Comparison of ENCODE assay signal across 28 cellular contexts in the genomic region with DNA sequence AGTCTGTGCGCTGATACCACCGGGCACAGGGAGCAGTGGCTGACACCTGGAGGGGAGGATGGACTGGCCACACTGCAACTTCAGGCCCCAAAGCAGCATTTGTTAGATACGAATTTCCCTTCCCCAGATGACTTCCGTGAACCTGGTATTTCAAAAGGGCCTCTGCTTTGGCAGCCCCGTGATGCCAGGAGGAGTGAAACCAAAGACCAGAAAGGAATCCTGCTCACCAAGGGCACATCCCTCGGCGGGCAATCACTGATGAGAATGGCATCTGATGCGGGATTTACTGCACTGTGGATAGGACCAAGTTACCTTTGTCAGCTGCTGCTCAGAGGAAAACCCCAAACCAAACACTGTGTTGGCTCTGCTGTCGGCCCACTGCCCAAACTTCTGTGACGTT.
"Had no signal": no experiment of that assay in that cellular context is flagged by ENCODE, and none has a peak within 500 bp of the region (broad histone marks: within the 10 kb centered on the region; RNA-seq: fewer than 3 reads in every experiment).

No MANE protein-coding gene starts in this region.

- H3K9me3 ChIP-seq: ascending aorta, right lobe of liver, upper lobe of left lung, vagina had no signal

- H3K27me3 ChIP-seq: ascending aorta, brain microvascular endothelial cell, dorsolateral prefrontal cortex, right lobe of liver, upper lobe of left lung, vagina had no signal

- ATAC-seq: left cardiac atrium; naive thymus-derived CD4-positive, alpha-beta T cell; right lobe of liver; stimulated activated effector memory CD8-positive, alpha-beta T cell treated with anti-CD3 and anti-CD28 coated beads, Interleukin-12 subunit alpha, Interleukin-12 subunit beta, amount 100 ng/mL, for 72 hours had no signal

- H3K36me3 ChIP-seq: ascending aorta, brain microvascular endothelial cell, upper lobe of left lung, vagina had no signal

- H3K27ac ChIP-seq: ascending aorta, brain microvascular endothelial cell, coronary artery, right lobe of liver, upper lobe of left lung, vagina, VCaP had no signal

- DNase-seq: activated CD4-positive, alpha-beta T cell treated with anti-CD3 and anti-CD28 coated beads for 4 hours; activated CD4-positive, alpha-beta T cell treated with anti-CD3 and anti-CD28 coated beads, Interleukin-2, amount 50 U/mL, for 4 hours; activated effector memory CD4-positive, alpha-beta T cell treated with anti-CD3 and anti-CD28 coated beads, Interleukin-2, amount 50 U/mL, for 16 hours; activated naive CD4-positive, alpha-beta T cell treated with anti-CD3 and anti-CD28 coated beads for 36 hours; activated naive CD8-positive, alpha-beta T cell treated with anti-CD3 and anti-CD28 coated beads, Interleukin-2, amount 10 ng/mL, durations not matched to agents 7 days and 5 days; dorsolateral prefrontal cortex; effector memory CD4-positive, alpha-beta T cell; erythroblast; hippocampal formation; left cardiac atrium; naive thymus-derived CD4-positive, alpha-beta T cell; nucleus accumbens; right lobe of liver; small intestine; stimulated activated CD4-positive, alpha-beta T cell treated with anti-CD3 and anti-CD28 coated beads, Interleukin-4, amount 100 ng/mL, for 24 hours; substantia nigra; T-helper 1 cell; upper lobe of left lung had no signal

- H3K4me1 ChIP-seq: ascending aorta, vagina had no signal

- H3K4me3 ChIP-seq: ascending aorta, coronary artery, dorsolateral prefrontal cortex, right lobe of liver, upper lobe of left lung, vagina had no signal

- H3K27ac Mint-ChIP-seq: activated naive CD4-positive, alpha-beta T cell treated with anti-CD3 and anti-CD28 coated beads for 36 hours; activated naive CD8-positive, alpha-beta T cell treated with anti-CD3 and anti-CD28 coated beads, Interleukin-2, amount 10 ng/mL, durations not matched to agents 7 days and 5 days; activated T-helper 1 cell treated with anti-CD3 and anti-CD28 coated beads, Interleukin-12 subunit alpha, Interleukin-12 subunit beta, Interleukin-2, Interleukin-4 antibody, amounts not matched to agents 30 ng/mL and 10 ng/mL and 1 ng/mL, durations not matched to agents 14 hours and 24 hours and 36 hours; mesothelial cell of epicardium; naive thymus-derived CD4-positive, alpha-beta T cell; stimulated activated effector memory CD8-positive, alpha-beta T cell treated with anti-CD3 and anti-CD28 coated beads, Interleukin-12 subunit alpha, Interleukin-12 subunit beta, amount 100 ng/mL, for 72 hours; stimulated activated naive CD8-positive, alpha-beta T cell treated with anti-CD3 and anti-CD28 coated beads, Interleukin-15, Interleukin-2, amounts not matched to agents 100 ng/mL and 50 ng/mL, for 24 hours had no signal

- H3K4me3 Mint-ChIP-seq: activated naive CD4-positive, alpha-beta T cell treated with anti-CD3 and anti-CD28 coated beads for 36 hours; activated naive CD8-positive, alpha-beta T cell treated with anti-CD3 and anti-CD28 coated beads, Interleukin-2, amount 10 ng/mL, durations not matched to agents 7 days and 5 days; activated T-helper 1 cell treated with anti-CD3 and anti-CD28 coated beads, Interleukin-12 subunit alpha, Interleukin-12 subunit beta, Interleukin-2, Interleukin-4 antibody, amounts not matched to agents 30 ng/mL and 10 ng/mL and 1 ng/mL, durations not matched to agents 14 hours and 24 hours and 36 hours; mesothelial cell of epicardium; naive thymus-derived CD4-positive, alpha-beta T cell; stimulated activated effector memory CD8-positive, alpha-beta T cell treated with anti-CD3 and anti-CD28 coated beads, Interleukin-12 subunit alpha, Interleukin-12 subunit beta, amount 100 ng/mL, for 72 hours; stimulated activated naive CD8-positive, alpha-beta T cell treated with anti-CD3 and anti-CD28 coated beads, Interleukin-15, Interleukin-2, amounts not matched to agents 100 ng/mL and 50 ng/mL, for 24 hours had no signal

- H3K4me1 Mint-ChIP-seq: mesothelial cell of epicardium; naive thymus-derived CD4-positive, alpha-beta T cell; stimulated activated effector memory CD8-positive, alpha-beta T cell treated with anti-CD3 and anti-CD28 coated beads, Interleukin-12 subunit alpha, Interleukin-12 subunit beta, amount 100 ng/mL, for 72 hours had no signal

- H3K9me3 Mint-ChIP-seq: activated naive CD4-positive, alpha-beta T cell treated with anti-CD3 and anti-CD28 coated beads for 36 hours; activated naive CD8-positive, alpha-beta T cell treated with anti-CD3 and anti-CD28 coated beads, Interleukin-2, amount 10 ng/mL, durations not matched to agents 7 days and 5 days; activated T-helper 1 cell treated with anti-CD3 and anti-CD28 coated beads, Interleukin-12 subunit alpha, Interleukin-12 subunit beta, Interleukin-2, Interleukin-4 antibody, amounts not matched to agents 30 ng/mL and 10 ng/mL and 1 ng/mL, durations not matched to agents 14 hours and 24 hours and 36 hours; mesothelial cell of epicardium; naive thymus-derived CD4-positive, alpha-beta T cell; stimulated activated effector memory CD8-positive, alpha-beta T cell treated with anti-CD3 and anti-CD28 coated beads, Interleukin-12 subunit alpha, Interleukin-12 subunit beta, amount 100 ng/mL, for 72 hours; stimulated activated naive CD8-positive, alpha-beta T cell treated with anti-CD3 and anti-CD28 coated beads, Interleukin-15, Interleukin-2, amounts not matched to agents 100 ng/mL and 50 ng/mL, for 24 hours had no signal

- H3K27me3 Mint-ChIP-seq: stimulated activated naive CD8-positive, alpha-beta T cell treated with anti-CD3 and anti-CD28 coated beads, Interleukin-15, Interleukin-2, amounts not matched to agents 100 ng/mL and 50 ng/mL, for 24 hours had no signal

- H3K36me3 Mint-ChIP-seq: activated naive CD8-positive, alpha-beta T cell treated with anti-CD3 and anti-CD28 coated beads, Interleukin-2, amount 10 ng/mL, durations not matched to agents 7 days and 5 days; stimulated activated effector memory CD8-positive, alpha-beta T cell treated with anti-CD3 and anti-CD28 coated beads, Interleukin-12 subunit alpha, Interleukin-12 subunit beta, amount 100 ng/mL, for 72 hours had no signal

- FAIRE-seq: keratinocyte, small intestine had no signal
